Comparison of ENCODE assay signal across 1 cellular context in the genomic region with DNA sequence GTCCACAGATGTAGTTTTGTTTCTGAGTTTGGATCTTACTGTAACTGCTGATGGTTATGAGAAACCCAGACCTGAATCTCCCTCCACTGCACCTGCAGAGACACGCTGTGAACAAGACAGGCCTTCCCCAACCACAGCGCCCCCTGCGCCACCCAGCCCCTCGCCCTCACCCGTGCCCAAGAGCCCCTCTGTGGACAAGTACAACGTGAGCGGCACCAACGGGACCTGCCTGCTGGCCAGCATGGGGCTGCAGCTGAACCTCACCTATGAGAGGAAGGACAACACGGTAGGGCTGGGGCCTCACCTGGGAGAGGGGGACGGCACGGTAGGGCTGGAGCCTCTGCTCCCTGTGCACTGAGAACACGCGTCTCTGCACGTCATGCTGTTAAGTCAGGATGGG.
TF ChIP-seq lines count a peak whose summit lies in the region.

No MANE protein-coding gene starts in this region.

TF ChIP-seq in GM12878, 131 proteins besides CTCF, POLR2A, EP300 and RAD21:
- TF ChIP-seq, protein P1, sequence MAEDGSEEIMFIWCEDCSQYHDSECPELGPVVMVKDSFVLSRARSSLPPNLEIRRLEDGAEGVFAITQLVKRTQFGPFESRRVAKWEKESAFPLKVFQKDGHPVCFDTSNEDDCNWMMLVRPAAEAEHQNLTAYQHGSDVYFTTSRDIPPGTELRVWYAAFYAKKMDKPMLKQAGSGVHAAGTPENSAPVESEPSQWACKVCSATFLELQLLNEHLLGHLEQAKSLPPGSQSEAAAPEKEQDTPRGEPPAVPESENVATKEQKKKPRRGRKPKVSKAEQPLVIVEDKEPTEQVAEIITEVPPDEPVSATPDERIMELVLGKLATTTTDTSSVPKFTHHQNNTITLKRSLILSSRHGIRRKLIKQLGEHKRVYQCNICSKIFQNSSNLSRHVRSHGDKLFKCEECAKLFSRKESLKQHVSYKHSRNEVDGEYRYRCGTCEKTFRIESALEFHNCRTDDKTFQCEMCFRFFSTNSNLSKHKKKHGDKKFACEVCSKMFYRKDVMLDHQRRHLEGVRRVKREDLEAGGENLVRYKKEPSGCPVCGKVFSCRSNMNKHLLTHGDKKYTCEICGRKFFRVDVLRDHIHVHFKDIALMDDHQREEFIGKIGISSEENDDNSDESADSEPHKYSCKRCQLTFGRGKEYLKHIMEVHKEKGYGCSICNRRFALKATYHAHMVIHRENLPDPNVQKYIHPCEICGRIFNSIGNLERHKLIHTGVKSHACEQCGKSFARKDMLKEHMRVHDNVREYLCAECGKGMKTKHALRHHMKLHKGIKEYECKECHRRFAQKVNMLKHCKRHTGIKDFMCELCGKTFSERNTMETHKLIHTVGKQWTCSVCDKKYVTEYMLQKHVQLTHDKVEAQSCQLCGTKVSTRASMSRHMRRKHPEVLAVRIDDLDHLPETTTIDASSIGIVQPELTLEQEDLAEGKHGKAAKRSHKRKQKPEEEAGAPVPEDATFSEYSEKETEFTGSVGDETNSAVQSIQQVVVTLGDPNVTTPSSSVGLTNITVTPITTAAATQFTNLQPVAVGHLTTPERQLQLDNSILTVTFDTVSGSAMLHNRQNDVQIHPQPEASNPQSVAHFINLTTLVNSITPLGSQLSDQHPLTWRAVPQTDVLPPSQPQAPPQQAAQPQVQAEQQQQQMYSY (CRISPR knock-in tag; IDR thresholded peaks at IDR 0.05) = no peak
- TF ChIP-seq WRNIP1 (IDR thresholded peaks at IDR 0.05; ENCODE audit: borderline replicate concordance, low read depth, low read length) (no peak), NRF1 (conservative IDR thresholded peaks at IDR 0.05; ENCODE audit: low read depth, low read length) (no peak), BMI1 (IDR thresholded peaks at IDR 0.05; ENCODE audit: borderline replicate concordance) (no peak), CEBPB (IDR thresholded peaks at IDR 0.05; ENCODE audit: borderline replicate concordance in 1 of 2, low read depth in 2 of 2, low read length in 2 of 2) (no peak), PML (IDR thresholded peaks at IDR 0.05; ENCODE audit: low read length) (no peak), HCFC1 (IDR thresholded peaks at IDR 0.05; ENCODE audit: low read length) (no peak), ZNF384 (IDR thresholded peaks at IDR 0.05; ENCODE audit: borderline replicate concordance, low read depth, low read length) (no peak), PAX8 (IDR thresholded peaks at IDR 0.05) (no peak)
- TF ChIP-seq, protein P2, sequence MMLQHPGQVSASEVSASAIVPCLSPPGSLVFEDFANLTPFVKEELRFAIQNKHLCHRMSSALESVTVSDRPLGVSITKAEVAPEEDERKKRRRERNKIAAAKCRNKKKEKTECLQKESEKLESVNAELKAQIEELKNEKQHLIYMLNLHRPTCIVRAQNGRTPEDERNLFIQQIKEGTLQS (IDR thresholded peaks at IDR 0.05; ENCODE audit: borderline replicate concordance, extremely low read depth, low read depth, low read length) = no peak
- TF ChIP-seq, protein P3, sequence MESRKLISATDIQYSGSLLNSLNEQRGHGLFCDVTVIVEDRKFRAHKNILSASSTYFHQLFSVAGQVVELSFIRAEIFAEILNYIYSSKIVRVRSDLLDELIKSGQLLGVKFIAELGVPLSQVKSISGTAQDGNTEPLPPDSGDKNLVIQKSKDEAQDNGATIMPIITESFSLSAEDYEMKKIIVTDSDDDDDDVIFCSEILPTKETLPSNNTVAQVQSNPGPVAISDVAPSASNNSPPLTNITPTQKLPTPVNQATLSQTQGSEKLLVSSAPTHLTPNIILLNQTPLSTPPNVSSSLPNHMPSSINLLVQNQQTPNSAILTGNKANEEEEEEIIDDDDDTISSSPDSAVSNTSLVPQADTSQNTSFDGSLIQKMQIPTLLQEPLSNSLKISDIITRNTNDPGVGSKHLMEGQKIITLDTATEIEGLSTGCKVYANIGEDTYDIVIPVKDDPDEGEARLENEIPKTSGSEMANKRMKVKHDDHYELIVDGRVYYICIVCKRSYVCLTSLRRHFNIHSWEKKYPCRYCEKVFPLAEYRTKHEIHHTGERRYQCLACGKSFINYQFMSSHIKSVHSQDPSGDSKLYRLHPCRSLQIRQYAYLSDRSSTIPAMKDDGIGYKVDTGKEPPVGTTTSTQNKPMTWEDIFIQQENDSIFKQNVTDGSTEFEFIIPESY (IDR thresholded peaks at IDR 0.05) = no peak
